8 cellular contexts compared by ENCODE assay signal in the genomic region with DNA sequence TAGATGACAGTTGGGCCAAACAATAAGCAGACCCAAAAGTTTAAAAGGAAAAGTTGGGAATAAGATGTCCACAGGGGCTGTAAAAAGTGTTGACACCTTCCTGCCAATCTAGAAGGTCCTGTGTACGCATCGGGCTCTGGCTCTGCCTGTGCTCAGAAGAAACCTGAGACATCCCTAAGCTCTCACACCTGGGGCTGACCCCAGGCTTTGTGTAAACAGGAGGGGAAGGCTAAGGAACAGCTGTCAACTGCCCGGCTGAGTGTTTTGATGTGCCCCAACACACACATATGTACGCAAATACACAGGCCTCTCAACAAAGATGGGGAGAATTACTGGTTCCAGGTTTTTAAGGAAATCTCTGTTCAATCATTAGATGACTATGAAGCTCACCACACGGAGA. TPM values are rescaled to one million over a fixed set of nuclear protein-coding genes. Genes with fewer than 3 reads are reported as not detected.
A peak's percentile ranks its signal among the peaks of the same experiment; 100 is the strongest.
DNase-seq lines count a peak whose midpoint lies in the region; ATAC-seq and TF ChIP-seq lines count a peak whose summit lies in the region.

No MANE protein-coding gene starts in this region.

- CTCF ChIA-PET in A673 (lab: Charles Lee) = no interaction called here

- H3K4me3 ChIP-seq in neural cell (ENCODE audit: low read length) = peak overlapping the region; percentile 48
- H3K4me3 ChIP-seq in A673 (ENCODE audit: low read depth, low read length, poor library complexity, severe bottlenecking) = no peak overlapping the region
- H3K4me3 ChIP-seq in ovary = no peak overlapping the region

- peaks cover 21% of the 10 kb centered on the region for H3K4me1 ChIP-seq in A673 (ENCODE audit: insufficient read depth, low read length, poor library complexity, severe bottlenecking)
- H3K4me1 ChIP-seq in ovary (ENCODE audit: insufficient read depth) = peaks cover 6% of the 10 kb centered on the region

- DNase-seq in LoVo (ENCODE audit: low spot score) = peak; percentile 31
- peak; percentile 34 for DNase-seq in SW480 (ENCODE audit: low spot score)
- no peak for DNase-seq in A673 (ENCODE audit: low spot score)
- no peak for DNase-seq in NOMO-1 (lab: John Stamatoyannopoulos, UW; ENCODE audit: unreplicated experiment in 2 of 2)
- no peak for DNase-seq in AG20443 (ENCODE audit: low spot score)
- DNase-seq in ovary = no peak

- POLR2A ChIA-PET in A673 (lab: Charles Lee; ENCODE audit: low non-redundant PET) = no interaction called here

- no peak for TF ChIP-seq CTCF in neural cell (IDR thresholded peaks at IDR 0.05; ENCODE audit: poor library complexity, severe bottlenecking)
- no peak for TF ChIP-seq CTCF in A673 (conservative IDR thresholded peaks at IDR 0.05; ENCODE audit: low read depth, low read length)
- no peak for TF ChIP-seq CTCF in ovary (IDR thresholded peaks at IDR 0.05)

- intact Hi-C loops in A673 (cut with micrococcal nuclease; ENCODE audit: unreplicated experiment) (no loop called here), ovary (cut with DNase I) (no loop called here)

- peak; percentile 7 for TF ChIP-seq EP300 in neural cell (conservative IDR thresholded peaks at IDR 0.05; ENCODE audit: poor library complexity, severe bottlenecking)
- TF ChIP-seq EP300 in ovary (IDR thresholded peaks at IDR 0.05) = no peak

- no peaks in the 10 kb centered on the region for H3K9me3 ChIP-seq in neural cell (ENCODE audit: low read length)
- no peaks in the 10 kb centered on the region for H3K9me3 ChIP-seq in A673 (ENCODE audit: low read depth, low read length, poor library complexity, severe bottlenecking)
- H3K9me3 ChIP-seq in ovary = no peaks in the 10 kb centered on the region

- H4K20me1 ChIP-seq in neural cell (ENCODE audit: insufficient read depth) = no peaks in the 10 kb centered on the region

- H3K9me2 ChIP-seq in neural cell (ENCODE audit: insufficient read depth, low read length) = no peaks in the 10 kb centered on the region

- no peak for TF ChIP-seq POLR2A in ovary (IDR thresholded peaks at IDR 0.05)

- H3K36me3 ChIP-seq in neural cell (ENCODE audit: insufficient read depth, low read length) (no peaks in the 10 kb centered on the region), A673 (ENCODE audit: insufficient read depth, low read length, poor library complexity, severe bottlenecking) (no peaks in the 10 kb centered on the region), ovary (no peaks in the 10 kb centered on the region)

- peak overlapping the region; percentile 49 for H3K9ac ChIP-seq in neural cell (ENCODE audit: low read length)

- no peaks in the 10 kb centered on the region for H3F3A ChIP-seq in neural cell (ENCODE audit: insufficient read depth, low read length, poor library complexity, severe bottlenecking)

- WGBS in ovary, 3 donors = 40 to 61% (median 47%) methylated on average over 5 of the region's 5 CpGs

- no peak overlapping the region for H2AFZ ChIP-seq in neural cell (ENCODE audit: low read depth, low read length)

- H3K27me3 ChIP-seq in neural cell (ENCODE audit: insufficient read depth, low read depth, low read length) (no peaks in the 10 kb centered on the region), A673 (replicated peaks; ENCODE audit: insufficient read depth, low read depth, low read length, poor library complexity) (no peaks in the 10 kb centered on the region), ovary (no peaks in the 10 kb centered on the region)

- TF ChIP-seq RAD21 in neural cell (conservative IDR thresholded peaks at IDR 0.05) = no peak

- peak; percentile 43 for ATAC-seq in GM21390 (IDR thresholded peaks at IDR 0.05; ENCODE audit: unreplicated experiment)

- peak overlapping the region; percentile 59 for H3K4me2 ChIP-seq in neural cell (ENCODE audit: low read length)

- no TSS peak for BruUV-seq in A673 (replicated peaks; lab: Mats Ljungman, UMichigan)

- H3K27ac ChIP-seq in neural cell (ENCODE audit: low read length) (peak overlapping the region; percentile 36), A673 (ENCODE audit: low read depth, low read length, poor library complexity, severe bottlenecking) (no peak overlapping the region), ovary (no peak overlapping the region)

- peaks cover 36% of the 10 kb centered on the region for H3K79me2 ChIP-seq in neural cell (replicated peaks; ENCODE audit: insufficient read depth, low read length)

TF ChIP-seq in neural cell, 6 proteins besides CTCF, POLR2A, EP300 and RAD21:
- no peak for TF ChIP-seq SMC3 (conservative IDR thresholded peaks at IDR 0.05; ENCODE audit: poor library complexity)
- no peak for TF ChIP-seq MXI1 (conservative IDR thresholded peaks at IDR 0.05; ENCODE audit: poor library complexity, severe bottlenecking)
- TF ChIP-seq POLR2AphosphoS5 (IDR thresholded peaks at IDR 0.05) = no peak
- no peak for TF ChIP-seq EZH2 (IDR thresholded peaks at IDR 0.05; ENCODE audit: borderline replicate concordance, insufficient read depth, low read length, poor library complexity, severe bottlenecking)
- TF ChIP-seq REST (IDR thresholded peaks at IDR 0.05; ENCODE audit: borderline replicate concordance) = no peak
TF ChIP-seq in neural cell: peak in this region for 0.

RNA-seq across cellular contexts. Expression of gene TMEM131, which starts 59.5 kb away (rescaled TPM):
- polyA plus RNA-seq in neural cell (6.6 and 9.6 TPM in 2 replicates), ovary (10 to 100 TPM; 16.1 to 40.7 TPM)
- polyA minus RNA-seq in neural cell = 47.5 and 68.4 TPM in 2 replicates
- total RNA-seq in A673 (2021) (26.2 and 28.9 TPM in 2 replicates), ovary (10 to 100 TPM; 29.3 to 44.0 (median 38.4) TPM)

Comparison
In these comparisons a context has a peak if more than half of its experiments do, and no peak if none do; other contexts are left out.
1. DNase-seq: peak in LoVo (single experiment) and SW480 (single experiment); none in A673 (single experiment), NOMO-1 (0 of 2), AG20443 (single experiment) and ovary (0 of 5).